Comparison of ENCODE assay signal across 8 cellular contexts in the genomic region with DNA sequence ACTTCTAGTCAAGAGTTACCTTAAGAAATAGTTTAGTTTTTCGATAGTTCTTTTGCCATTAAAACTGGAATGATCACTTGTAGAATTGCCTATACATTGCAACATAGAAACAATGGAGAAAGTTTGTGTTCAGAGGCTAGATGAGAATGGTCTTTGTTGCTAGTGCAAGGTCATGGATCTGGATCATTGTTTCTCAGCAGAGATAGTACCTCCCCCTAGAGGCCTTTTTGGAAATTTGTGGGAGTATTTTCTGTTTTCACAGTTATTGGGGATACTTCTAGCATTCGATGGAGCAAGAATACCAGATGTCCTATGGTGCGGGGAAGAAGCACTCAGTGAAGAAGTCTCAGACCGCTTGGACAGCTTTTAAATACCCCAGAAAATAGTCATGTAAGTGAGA.
DNase-seq lines count a peak whose midpoint lies in the region; ATAC-seq and TF ChIP-seq lines count a peak whose summit lies in the region.

No MANE protein-coding gene starts in this region.

- no TSS peak for BruUV-seq in HCT116 (replicated peaks; lab: Mats Ljungman, UMichigan)

- H3K36me3 ChIP-seq in HCT116 (ENCODE audit: control insufficient read depth in 1 of 2, insufficient read depth in 2 of 2, low read length in 2 of 2) = no peaks in the 10 kb centered on the region
- no peaks in the 10 kb centered on the region for H3K36me3 ChIP-seq in WERI-Rb-1
- H3K36me3 ChIP-seq in effector memory CD4-positive, alpha-beta T cell (ENCODE audit: control insufficient read depth, insufficient read depth, low read length) = no peaks in the 10 kb centered on the region

- DNase-seq in AG10803 (ENCODE audit: low read depth) (peak; percentile 53), HCT116 (ENCODE audit: low read depth, low spot score) (peak; percentile 29), WERI-Rb-1 (no peak), iPS-NIHi11 (ENCODE audit: low spot score) (peak; percentile 40), NCI-H1105 (lab: John Stamatoyannopoulos, UW) (no peak)
- no peak for DNase-seq in stimulated activated CD4-positive, alpha-beta T cell treated with anti-CD3 and anti-CD28 coated beads, Interleukin-4, amount 100 ng/mL, for 1 hour
- DNase-seq in effector memory CD4-positive, alpha-beta T cell = no peak

- no peaks in the 10 kb centered on the region for H3K9me3 ChIP-seq in HCT116 (ENCODE audit: control insufficient read depth in 1 of 2, insufficient read depth in 1 of 2, low read depth in 1 of 2, low read length in 2 of 2)
- no peaks in the 10 kb centered on the region for H3K9me3 ChIP-seq in WERI-Rb-1 (ENCODE audit: severe bottlenecking)
- no peaks in the 10 kb centered on the region for H3K9me3 ChIP-seq in effector memory CD4-positive, alpha-beta T cell (ENCODE audit: control insufficient read depth, low read length)

- H3K27me3 ChIP-seq in HCT116 (ENCODE audit: insufficient read depth, low read length) = no peaks in the 10 kb centered on the region
- no peaks in the 10 kb centered on the region for H3K27me3 ChIP-seq in WERI-Rb-1 (ENCODE audit: insufficient read depth, low read depth, severe bottlenecking)
- H3K27me3 ChIP-seq in effector memory CD4-positive, alpha-beta T cell (replicated peaks; ENCODE audit: control insufficient read depth, insufficient read depth, low read length, poor library complexity, severe bottlenecking) = no peaks in the 10 kb centered on the region

- TF ChIP-seq CTCF in AG10803 (conservative IDR thresholded peaks at IDR 0.05; ENCODE audit: low read length) (peak; percentile 72), HCT116 (IDR thresholded peaks at IDR 0.05 in 2 of 3, conservative IDR thresholded peaks at IDR 0.05 in 1 of 3; ENCODE audit: borderline replicate concordance in 1 of 3, insufficient read depth in 1 of 3, low read depth in 2 of 3, low read length in 2 of 3) (peak; percentile 25 to 61 (median 52); a peak in 5 of 6 replicates), WERI-Rb-1 (IDR thresholded peaks at IDR 0.05; ENCODE audit: low read depth, low read length) (peak; percentile 53)

- H2AFZ ChIP-seq in HCT116 (ENCODE audit: low read depth, low read length, poor library complexity, severe bottlenecking) = peak overlapping the region; percentile 93

- H3K9me2 ChIP-seq in HCT116 (ENCODE audit: insufficient read depth) = no peaks in the 10 kb centered on the region

- H4K20me1 ChIP-seq in HCT116 (ENCODE audit: insufficient read depth) = no peaks in the 10 kb centered on the region

- intact Hi-C loops in HCT116 (cut with micrococcal nuclease) = no loop called here

- RAD21 ChIA-PET in HCT116 (lab: Charles Lee; ENCODE audit: low non-redundant PET in 1 of 2, low total read pairs in 2 of 2, uncharacterized antibody in 2 of 2, unreplicated experiment in 2 of 2) = no interaction called here

- no peak overlapping the region for H3K9ac ChIP-seq in HCT116 (ENCODE audit: low read length)

- no peak overlapping the region for H3K4me3 ChIP-seq in AG10803 (ENCODE audit: low read length)
- H3K4me3 ChIP-seq in HCT116 (replicated peaks in 1 of 2; ENCODE audit: low read depth in 1 of 2, low read length in 2 of 2) = no peak overlapping the region
- H3K4me3 ChIP-seq in WERI-Rb-1 (ENCODE audit: low read depth, low read length) = no peak overlapping the region
- H3K4me3 ChIP-seq in effector memory CD4-positive, alpha-beta T cell (ENCODE audit: insufficient read depth, low read depth, low read length, poor library complexity, severe bottlenecking) = no peak overlapping the region

- no peak overlapping the region for H3K4me2 ChIP-seq in HCT116 (ENCODE audit: low read length)

- no peak for TF ChIP-seq POLR2A in HCT116 (IDR thresholded peaks at IDR 0.05; ENCODE audit: borderline replicate concordance, extremely low read depth, insufficient read depth, insufficient read length)

- ATAC-seq in HCT116 (peak; percentile 78), GM18861 (IDR thresholded peaks at IDR 0.05; ENCODE audit: unreplicated experiment) (no peak)

- no peak overlapping the region for H3K27ac ChIP-seq in HCT116 (ENCODE audit: low read depth, low read length)
- no peak overlapping the region for H3K27ac ChIP-seq in WERI-Rb-1
- no peak overlapping the region for H3K27ac ChIP-seq in effector memory CD4-positive, alpha-beta T cell (ENCODE audit: insufficient read depth, low read length, poor library complexity, severe bottlenecking)

- CTCF ChIA-PET in HCT116 (lab: Charles Lee) = no interaction called here

- peaks cover 0 to 16% of the 10 kb centered on the region in 2 experiments; a peak in 2 of 4 replicates for H3K4me1 ChIP-seq in HCT116 (ENCODE audit: control insufficient read depth in 1 of 2, insufficient read depth in 2 of 2, low read length in 2 of 2)
- no peaks in the 10 kb centered on the region for H3K4me1 ChIP-seq in effector memory CD4-positive, alpha-beta T cell (ENCODE audit: control insufficient read depth, insufficient read depth, low read length, poor library complexity, severe bottlenecking)

- peak; percentile 61 for TF ChIP-seq RAD21 in HCT116 (IDR thresholded peaks at IDR 0.05; ENCODE audit: low read depth)

- POLR2A ChIA-PET in HCT116 (lab: Charles Lee) = interaction anchor here (1.6 kb wide), 1 partner anchor 84 kb away, joined by 3 read pairs; no protein-coding TSS in a partner anchor

- no peaks in the 10 kb centered on the region for H3K79me2 ChIP-seq in HCT116 (ENCODE audit: insufficient read depth, low read length)

TF ChIP-seq in HCT116, 20 proteins besides CTCF, POLR2A, EP300 and RAD21:
- TF ChIP-seq, protein P1, sequence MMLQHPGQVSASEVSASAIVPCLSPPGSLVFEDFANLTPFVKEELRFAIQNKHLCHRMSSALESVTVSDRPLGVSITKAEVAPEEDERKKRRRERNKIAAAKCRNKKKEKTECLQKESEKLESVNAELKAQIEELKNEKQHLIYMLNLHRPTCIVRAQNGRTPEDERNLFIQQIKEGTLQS (IDR thresholded peaks at IDR 0.05) = no peak
- no peak for TF ChIP-seq JUND (IDR thresholded peaks at IDR 0.05)
- no peak for TF ChIP-seq EZH2 (IDR thresholded peaks at IDR 0.05)
- TF ChIP-seq CBX3 (IDR thresholded peaks at IDR 0.05; ENCODE audit: low read depth) = 0 out of 2 replicates have a peak, but pooled peaks have one; percentile 28
- no peak for TF ChIP-seq ZFX (IDR thresholded peaks at IDR 0.05)
- no peak for TF ChIP-seq SIN3A (IDR thresholded peaks at IDR 0.05; ENCODE audit: low read depth)
- peak; percentile 16; the same call in 1 of the 2 replicates for TF ChIP-seq CEBPB (IDR thresholded peaks at IDR 0.05; ENCODE audit: low read depth)
- 0 out of 2 replicates have a peak, but pooled peaks have one; percentile 17 for TF ChIP-seq EGR1 (IDR thresholded peaks at IDR 0.05; ENCODE audit: low read depth)

Comparison
In these comparisons a context has a peak if more than half of its experiments do, and no peak if none do; other contexts are left out.
1. DNase-seq: peak in AG10803 (single experiment), HCT116 (single experiment) and iPS-NIHi11 (single experiment); none in WERI-Rb-1 (single experiment), NCI-H1105 (single experiment), stimulated activated CD4-positive, alpha-beta T cell treated with anti-CD3 and anti-CD28 coated beads, Interleukin-4, amount 100 ng/mL, for 1 hour (single experiment) and effector memory CD4-positive, alpha-beta T cell (0 of 3).
2. Peak in every context shown above with its lines, with median percentiles within 50 percentile points of each other: CTCF ChIP-seq.